In genomic region chr5:76582252-76583162, GRCh38 we compare ENCODE assay signal across 9 cellular contexts. TPM values are rescaled to one million over a fixed set of nuclear protein-coding genes. Genes with fewer than 3 reads are reported as not detected.
A peak's percentile ranks its signal among the peaks of the same experiment; 100 is the strongest.
DNase-seq lines count a peak whose midpoint lies in the region; ATAC-seq and TF ChIP-seq lines count a peak whose summit lies in the region.
"Had no signal": no experiment of that assay in that cellular context is flagged by ENCODE, and none has a peak within 500 bp of the region (broad histone marks: within the 10 kb centered on the region; RNA-seq: fewer than 3 reads in every experiment).

No MANE protein-coding gene starts in this region.

- peaks cover 10% of the 10 kb centered on the region for H3K4me1 ChIP-seq in lower lobe of right lung

- no peak overlapping the region for H3K27ac ChIP-seq in lower lobe of right lung

- H3K27me3 ChIP-seq in lower lobe of right lung (ENCODE audit: low read depth), result no peaks in the 10 kb centered on the region

- H3K9me3 ChIP-seq in lower lobe of right lung, result no peaks in the 10 kb centered on the region
- H3K9me3 ChIP-seq: heart right ventricle had no signal

- intact Hi-C loops in lower lobe of right lung (cut with DNase I), result no loop called here

- no peaks in the 10 kb centered on the region for H3K36me3 ChIP-seq in lower lobe of right lung
- H3K36me3 ChIP-seq: heart right ventricle had no signal

- TF ChIP-seq CTCF in lower lobe of right lung (IDR thresholded peaks at IDR 0.05), result no peak

- DNase-seq in RPMI7951 (ENCODE audit: low read depth), result peak; percentile 24
- no peak for DNase-seq in lower lobe of right lung
- no peak for DNase-seq in NCI-H1694 treated with DMSO at 0.1 percent for 48 hours (lab: John Stamatoyannopoulos, UW)
- no peak for DNase-seq in hepatic stellate cell (ENCODE audit: low spot score)
- no peak for DNase-seq in anterior cingulate cortex (lab: John Stamatoyannopoulos, UW)
- DNase-seq in NCI-H2227 (lab: John Stamatoyannopoulos, UW; ENCODE audit: unreplicated experiment), result no peak
- DNase-seq: heart right ventricle had no signal

- no peak overlapping the region for H3K4me3 ChIP-seq in lower lobe of right lung
- H3K4me3 ChIP-seq: heart right ventricle had no signal

- ATAC-seq in GM19025 (IDR thresholded peaks at IDR 0.05; ENCODE audit: low read depth, unreplicated experiment) (peak; percentile 84), HG02840 (IDR thresholded peaks at IDR 0.05; ENCODE audit: low FRiP score, unreplicated experiment) (peak; percentile 86), lower lobe of right lung (peak; percentile 78 to 80)

RNA-seq across cellular contexts. Expression of gene F2RL2, which starts 40.7 kb away (rescaled TPM):
- 18.7 and 24.2 TPM in 2 replicates for total RNA-seq in RPMI7951 (2014; rRNA removed; shearing (Covaris generic))
- not detected for total RNA-seq in lower lobe of right lung

Comparison
In these comparisons a context has a peak if more than half of its experiments do, and no peak if none do; other contexts are left out.
1. RNA of gene F2RL2, which starts 40.7 kb away (total RNA-seq): 18.7 to 24.2 TPM in RPMI7951; not detected in lower lobe of right lung (single experiment); every median in the first group is over 10 times any median in the second.
2. Peak in every context shown above with its lines, with median percentiles within 50 percentile points of each other: ATAC-seq.